Comparison of ENCODE assay signal across 8 cellular contexts in genomic region chr18:23137093-23137640, GRCh38. TPM values are rescaled to one million over a fixed set of nuclear protein-coding genes. Genes with fewer than 3 reads are reported as not detected.
A peak's percentile ranks its signal among the peaks of the same experiment; 100 is the strongest.
DNase-seq lines count a peak whose midpoint lies in the region; ATAC-seq and TF ChIP-seq lines count a peak whose summit lies in the region.

No MANE protein-coding gene starts in this region.

- DNase-seq in AG04449 (ENCODE audit: low read depth, low spot score) (no peak), HAP-1 (ENCODE audit: low spot score in 2 of 2) (peak in 1 of 2 experiments; percentile 30), astrocyte of the spinal cord (ENCODE audit: low read depth, low spot score) (no peak), mesendoderm (peak; percentile 66), iPS-NIHi7 (ENCODE audit: extremely low spot score) (no peak), NCI-H226 (no peak)
- no peak for DNase-seq in activated CD4-positive, alpha-beta T cell treated with anti-CD3 and anti-CD28 coated beads, Interleukin-2, amount 50 U/mL, for 1 hour

- peak overlapping the region; percentile 69 for H3K4me3 ChIP-seq in AG04449 (ENCODE audit: low read depth, low read length)
- peak overlapping the region; percentile 47 for H3K4me3 ChIP-seq in HAP-1
- peak overlapping the region; percentile 71 for H3K4me3 ChIP-seq in astrocyte of the spinal cord (ENCODE audit: low read depth, low read length)
- H3K4me3 ChIP-seq in mesendoderm (ENCODE audit: low read length) = peak overlapping the region; percentile 65

- H3K79me1 ChIP-seq in mesendoderm (ENCODE audit: low read length) = peaks cover 17% of the 10 kb centered on the region

- peak overlapping the region; percentile 77 for H3K56ac ChIP-seq in mesendoderm (ENCODE audit: low read length)

- POLR2A ChIA-PET in AG04449 (lab: Yijun Ruan, JAX) = no interaction called here

- no peaks in the 10 kb centered on the region for H3K9me3 ChIP-seq in HAP-1

- H3K9ac ChIP-seq in mesendoderm (ENCODE audit: low read length) = peak overlapping the region; percentile 63

- in situ Hi-C loops in HAP-1 (cut with MboI; ENCODE audit: low sequenced_read_pairs) (loop anchor here (25.0 kb wide), 1 partner anchor 250 kb away; no protein-coding TSS in a partner anchor), astrocyte of the spinal cord (cut with HindIII; ENCODE audit: low sequenced_read_pairs) (no loop called here)

- H3K27me3 ChIP-seq in HAP-1 (ENCODE audit: low read depth) (no peaks in the 10 kb centered on the region), mesendoderm (ENCODE audit: insufficient read depth, low read length, poor library complexity) (no peaks in the 10 kb centered on the region)

- H3K4ac ChIP-seq in mesendoderm (ENCODE audit: low read depth, low read length) = peak overlapping the region; percentile 5

- H4K8ac ChIP-seq in mesendoderm (ENCODE audit: low read depth, low read length) = no peak overlapping the region

- peak overlapping the region; percentile 65 for H3K4me2 ChIP-seq in mesendoderm (ENCODE audit: low read length)

- no peak overlapping the region for H4K5ac ChIP-seq in mesendoderm (ENCODE audit: low read length)

- H3K23ac ChIP-seq in mesendoderm (ENCODE audit: low read length) = no peak overlapping the region

- no peak overlapping the region for H2BK15ac ChIP-seq in mesendoderm (replicated peaks; ENCODE audit: low read depth)

- peaks cover 45% of the 10 kb centered on the region for H3K79me2 ChIP-seq in mesendoderm (ENCODE audit: control insufficient read depth, insufficient read depth, low read length)

- H3K27ac ChIP-seq in mesendoderm (ENCODE audit: low read depth, low read length) = no peak overlapping the region

- no peak for TF ChIP-seq CTCF in AG04449 (IDR thresholded peaks at IDR 0.05; ENCODE audit: insufficient read depth, low read length, missing control alignments)
- no peak for TF ChIP-seq CTCF in astrocyte of the spinal cord (IDR thresholded peaks at IDR 0.05; ENCODE audit: low read depth, low read length)

- ATAC-seq in GM19324 (IDR thresholded peaks at IDR 0.05; ENCODE audit: low FRiP score, unreplicated experiment) = no peak

- H3K18ac ChIP-seq in mesendoderm (ENCODE audit: low read length) = peak overlapping the region; percentile 62

- no peak overlapping the region for H2BK120ac ChIP-seq in mesendoderm (ENCODE audit: low read depth, low read length)

- H3K4me1 ChIP-seq in HAP-1 = peaks cover 32% of the 10 kb centered on the region
- H3K4me1 ChIP-seq in mesendoderm (ENCODE audit: control insufficient read depth, low read depth, low read length) = peaks cover 5% of the 10 kb centered on the region

- WGBS in mesendoderm (ENCODE audit: extremely low coverage, insufficient coverage, low lambda C conversion rate) = no CpG with 5 or more reads among the region's 12 CpGs

- H2BK5ac ChIP-seq in mesendoderm (ENCODE audit: low read length) = no peak overlapping the region

- CTCF ChIA-PET in AG04449 (lab: Yijun Ruan, JAX) = interaction anchor here (1.1 to 2.1 kb wide), 7 partner anchors 8 to 242 kb away, joined by 3 to 7 read pairs (median 4); no protein-coding TSS in a partner anchor

- no peak overlapping the region for H2AK5ac ChIP-seq in mesendoderm (ENCODE audit: low read length)

- H3K36me3 ChIP-seq in HAP-1 (replicated peaks) = peaks cover 5% of the 10 kb centered on the region; the same call in 1 of the 2 replicates
- no peaks in the 10 kb centered on the region for H3K36me3 ChIP-seq in mesendoderm (ENCODE audit: control insufficient read depth, insufficient read depth, low read length)

RNA-seq across cellular contexts. Expression of gene CABLES1, which starts 1.9 kb away (rescaled TPM):
- polyA plus RNA-seq in mesendoderm (2013, experiment 1 of 2) = 15.9 TPM
- 16.6 TPM for polyA plus RNA-seq in mesendoderm (2013, experiment 2 of 2)
